ENCODE assay signal across 13 cellular contexts in the genomic region with DNA sequence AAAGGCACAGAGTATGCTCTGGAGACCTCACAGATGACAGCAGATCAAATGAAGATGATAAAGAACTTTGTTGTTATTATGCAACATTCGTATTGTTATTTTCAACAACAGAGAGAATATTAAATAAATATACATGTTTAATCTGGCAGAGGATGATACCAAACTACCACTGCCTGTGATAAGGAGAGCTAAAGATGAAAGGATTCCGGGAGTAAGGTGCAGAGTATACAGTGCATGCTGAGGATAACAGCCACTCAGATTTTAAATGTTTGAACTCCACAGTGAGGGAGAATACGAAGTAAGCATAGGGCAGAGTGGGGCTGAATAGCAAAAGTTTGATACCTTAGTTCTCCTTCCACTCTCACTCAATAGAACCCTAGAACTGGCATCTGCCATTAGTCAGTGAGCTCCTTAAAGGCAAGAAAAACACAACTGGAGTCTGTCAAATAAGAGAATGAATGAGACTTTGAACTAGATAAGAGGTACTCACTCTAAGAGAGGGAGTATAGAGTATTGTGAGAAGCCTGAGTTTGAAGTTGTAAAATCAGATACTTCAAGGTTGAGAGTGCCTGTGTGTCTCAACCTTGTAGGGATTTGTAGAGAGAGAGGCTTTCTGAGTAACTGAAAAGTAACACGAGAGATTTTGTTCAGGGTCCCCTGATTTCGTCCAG.
DNase-seq lines count a peak whose midpoint lies in the region; ATAC-seq and TF ChIP-seq lines count a peak whose summit lies in the region.
"Had no signal": no experiment of that assay in that cellular context is flagged by ENCODE, and none has a peak within 500 bp of the region (broad histone marks: within the 10 kb centered on the region; RNA-seq: fewer than 3 reads in every experiment).

No MANE protein-coding gene starts in this region.

- H3K27ac ChIP-seq in left ventricle myocardium inferior (replicated peaks): peak overlapping the region; percentile 87
- peak overlapping the region; percentile 77 to 86 (median 84) for H3K27ac ChIP-seq in esophagus muscularis mucosa (replicated peaks in 1 of 4)
- peak overlapping the region; percentile 55 for H3K27ac ChIP-seq in prostate gland
- H3K27ac ChIP-seq in Peyer's patch: peak overlapping the region in 2 of 4 donors; percentile 53 to 72
- no peak overlapping the region for H3K27ac ChIP-seq in effector memory CD4-positive, alpha-beta T cell (ENCODE audit: insufficient read depth, low read length, poor library complexity, severe bottlenecking)

- H3K36me3 ChIP-seq in left ventricle myocardium inferior (no peaks in the 10 kb centered on the region), esophagus muscularis mucosa (no peaks in the 10 kb centered on the region), prostate gland (no peaks in the 10 kb centered on the region), Peyer's patch (no peaks in the 10 kb centered on the region)
- no peaks in the 10 kb centered on the region for H3K36me3 ChIP-seq in effector memory CD4-positive, alpha-beta T cell (ENCODE audit: control insufficient read depth, insufficient read depth, low read length)

- no peaks in the 10 kb centered on the region for H3K9me3 ChIP-seq in left ventricle myocardium inferior (replicated peaks)
- no peaks in the 10 kb centered on the region for H3K9me3 ChIP-seq in esophagus muscularis mucosa
- no peaks in the 10 kb centered on the region for H3K9me3 ChIP-seq in prostate gland
- no peaks in the 10 kb centered on the region for H3K9me3 ChIP-seq in Peyer's patch
- H3K9me3 ChIP-seq in effector memory CD4-positive, alpha-beta T cell (ENCODE audit: control insufficient read depth, low read length): no peaks in the 10 kb centered on the region
- H3K9me3 ChIP-seq: MG63 had no signal

- H3K27me3 Mint-ChIP-seq in activated CD8-positive, alpha-beta T cell treated with anti-CD3 and anti-CD28 coated beads for 36 hours: peaks cover 16% of the 10 kb centered on the region

- no peak overlapping the region for H3K27ac Mint-ChIP-seq in activated CD8-positive, alpha-beta T cell treated with anti-CD3 and anti-CD28 coated beads for 36 hours
- H3K27ac Mint-ChIP-seq: WTC11 had no signal

- H3K27me3 ChIP-seq in left ventricle myocardium inferior (ENCODE audit: low read depth) (no peaks in the 10 kb centered on the region), esophagus muscularis mucosa (no peaks in the 10 kb centered on the region), prostate gland (replicated peaks; ENCODE audit: insufficient read depth) (no peaks in the 10 kb centered on the region), Peyer's patch (no peaks in the 10 kb centered on the region)
- no peaks in the 10 kb centered on the region for H3K27me3 ChIP-seq in effector memory CD4-positive, alpha-beta T cell (replicated peaks; ENCODE audit: control insufficient read depth, insufficient read depth, low read length, poor library complexity, severe bottlenecking)
- H3K27me3 ChIP-seq: MG63 had no signal

- TF ChIP-seq CTCF in left ventricle myocardium inferior (IDR thresholded peaks at IDR 0.05; ENCODE audit: borderline replicate concordance): no peak
- no peak for TF ChIP-seq CTCF in esophagus muscularis mucosa (IDR thresholded peaks at IDR 0.05)
- TF ChIP-seq CTCF in prostate gland (IDR thresholded peaks at IDR 0.05): no peak
- TF ChIP-seq CTCF in activated CD8-positive, alpha-beta T cell treated with anti-CD3 and anti-CD28 coated beads for 36 hours (IDR thresholded peaks at IDR 0.05): no peak
- TF ChIP-seq CTCF in Peyer's patch (IDR thresholded peaks at IDR 0.05): no peak

- peaks cover 6% of the 10 kb centered on the region for H3K4me1 Mint-ChIP-seq in activated CD8-positive, alpha-beta T cell treated with anti-CD3 and anti-CD28 coated beads for 36 hours (ENCODE audit: low read depth)

- 55% methylated on average over 5 of the region's 5 CpGs for WGBS in esophagus muscularis mucosa
- WGBS in prostate gland: 42% methylated on average over 5 of the region's 5 CpGs

- no peak for ATAC-seq in left cardiac atrium
- no peak for ATAC-seq in activated CD8-positive, alpha-beta T cell treated with anti-CD3 and anti-CD28 coated beads for 36 hours
- ATAC-seq: WTC11 had no signal

- DNase-seq in left ventricle myocardium inferior (no peak), left cardiac atrium (no peak), esophagus muscularis mucosa (ENCODE audit: extremely low spot score) (no peak), prostate gland (ENCODE audit: low spot score) (no peak), Peyer's patch (no peak)
- no peak for DNase-seq in activated CD8-positive, alpha-beta T cell treated with anti-CD3 and anti-CD28 coated beads for 36 hours
- no peak for DNase-seq in effector CD8-positive, alpha-beta T cell (lab: John Stamatoyannopoulos, UW)
- DNase-seq in effector memory CD4-positive, alpha-beta T cell: no peak
- DNase-seq: activated effector memory CD4-positive, alpha-beta T cell treated with Interleukin-2 at 50 U/mL for 16 hours; NCI-H2227 treated with DMSO at 0.1 percent for 48 hours; stimulated activated CD4-positive, alpha-beta T cell treated with anti-CD3 and anti-CD28 coated beads, Interleukin-12 subunit alpha, Interleukin-12 subunit beta, amount 100 ng/mL, for 4 hours had no signal

- TF ChIP-seq POLR2A in esophagus muscularis mucosa (IDR thresholded peaks at IDR 0.05; ENCODE audit: low read depth) (no peak), prostate gland (IDR thresholded peaks at IDR 0.05) (no peak), Peyer's patch (IDR thresholded peaks at IDR 0.05) (no peak)

- H3K4me3 ChIP-seq in left ventricle myocardium inferior (no peak overlapping the region), esophagus muscularis mucosa (no peak overlapping the region), prostate gland (no peak overlapping the region), Peyer's patch (no peak overlapping the region)
- H3K4me3 ChIP-seq in effector memory CD4-positive, alpha-beta T cell (ENCODE audit: insufficient read depth, low read depth, low read length, poor library complexity, severe bottlenecking): no peak overlapping the region
- H3K4me3 ChIP-seq: MG63 had no signal

- intact Hi-C loops in left ventricle myocardium inferior (cut with micrococcal nuclease): no loop called here
- intact Hi-C loops in left cardiac atrium (cut with DNase I): loop anchor here in 1 of 2 donors (10.0 kb wide), 1 partner anchor 518 kb away; no protein-coding TSS in a partner anchor
- intact Hi-C loops in esophagus muscularis mucosa (cut with DNase I): no loop called here
- intact Hi-C loops in prostate gland (cut with DNase I): loop anchor here (5.0 to 10.0 kb wide), 2 partner anchors 80 to 192 kb away; partner anchors contain the start of genes KL and STARD13
- intact Hi-C loops in activated CD8-positive, alpha-beta T cell treated with anti-CD3 and anti-CD28 coated beads for 36 hours (cut with micrococcal nuclease): no loop called here

- H3K9me3 Mint-ChIP-seq in activated CD8-positive, alpha-beta T cell treated with anti-CD3 and anti-CD28 coated beads for 36 hours: no peaks in the 10 kb centered on the region
- H3K9me3 Mint-ChIP-seq: WTC11 had no signal

- peaks cover 72% of the 10 kb centered on the region for H3K4me1 ChIP-seq in left ventricle myocardium inferior
- peaks cover 69 to 80% (median 70%) of the 10 kb centered on the region in 4 donors for H3K4me1 ChIP-seq in esophagus muscularis mucosa
- H3K4me1 ChIP-seq in prostate gland (replicated peaks): no peaks in the 10 kb centered on the region
- peaks cover 0 to 36% (median 0%) of the 10 kb centered on the region in 4 donors for H3K4me1 ChIP-seq in Peyer's patch
- no peaks in the 10 kb centered on the region for H3K4me1 ChIP-seq in effector memory CD4-positive, alpha-beta T cell (ENCODE audit: control insufficient read depth, insufficient read depth, low read length, poor library complexity, severe bottlenecking)

- H3K4me3 Mint-ChIP-seq in activated CD8-positive, alpha-beta T cell treated with anti-CD3 and anti-CD28 coated beads for 36 hours: no peak overlapping the region
- H3K4me3 Mint-ChIP-seq: WTC11 had no signal

- POLR2A ChIA-PET in activated CD8-positive, alpha-beta T cell treated with anti-CD3 and anti-CD28 coated beads for 36 hours (lab: Charles Lee): no interaction called here

- CTCF ChIA-PET in activated CD8-positive, alpha-beta T cell treated with anti-CD3 and anti-CD28 coated beads for 36 hours (lab: Charles Lee): no interaction called here

- no peak for TF ChIP-seq EP300 in esophagus muscularis mucosa (IDR thresholded peaks at IDR 0.05)

- no peaks in the 10 kb centered on the region for H3K36me3 Mint-ChIP-seq in activated CD8-positive, alpha-beta T cell treated with anti-CD3 and anti-CD28 coated beads for 36 hours (ENCODE audit: low read depth)
- H3K36me3 Mint-ChIP-seq: WTC11 had no signal
